ENCODE assay signal across 19 cellular contexts in the genomic region with DNA sequence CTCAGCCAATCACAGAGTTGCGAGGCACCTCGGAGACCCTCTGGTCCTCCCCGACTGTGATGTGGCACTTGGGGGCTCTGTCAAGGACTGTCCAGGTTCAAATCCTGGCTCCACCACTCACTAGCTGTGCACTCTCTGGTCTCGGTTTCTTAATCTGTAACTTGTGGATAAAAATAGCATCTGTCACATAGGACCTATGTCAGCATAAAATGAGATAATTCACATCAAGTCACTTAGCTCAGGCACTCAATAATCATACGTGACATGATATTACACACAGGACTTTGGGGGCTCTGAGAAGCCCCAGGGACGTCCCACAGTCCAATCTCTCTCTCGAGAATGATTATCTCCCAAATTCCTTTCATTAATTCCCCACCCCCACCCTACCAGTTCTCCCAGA.
"Had no signal": no experiment of that assay in that cellular context is flagged by ENCODE, and none has a peak within 500 bp of the region (broad histone marks: within the 10 kb centered on the region; RNA-seq: fewer than 3 reads in every experiment).

No MANE protein-coding gene starts in this region.

- H3K4me1 ChIP-seq: left lung, spleen, upper lobe of left lung had no signal

- H3K4me3 ChIP-seq: left lung, pancreas, spleen, upper lobe of left lung had no signal

- H3K36me3 ChIP-seq: left lung, neutrophil, pancreas, spleen, upper lobe of left lung had no signal

- ATAC-seq: activated CD4-positive, CD25-positive, alpha-beta regulatory T cell treated with anti-CD3 and anti-CD28 coated beads, Interleukin-2, amount 50 U/mL, for 24 hours; activated T-cell treated with anti-CD3 and anti-CD28 coated beads, Interleukin-2, amount 50 U/mL, for 72 hours; left lung; pancreas had no signal

- H3K27me3 ChIP-seq: left lung, neutrophil, pancreas, spleen, upper lobe of left lung had no signal

- H3K9me3 ChIP-seq: left lung, neutrophil, pancreas, SK-N-SH, spleen, upper lobe of left lung had no signal

- H3K27ac ChIP-seq: left lung, neutrophil, pancreas, spleen, upper lobe of left lung had no signal

- DNase-seq: activated CD4-positive, alpha-beta memory T cell treated with anti-CD3 and anti-CD28 coated beads, Interleukin-2, amount 10 ng/mL, durations not matched to agents 7 days and 5 days; activated CD4-positive, alpha-beta T cell treated with anti-CD3 and anti-CD28 coated beads, Interleukin-2, amount 10 ng/mL, durations not matched to agents 24 days and 14 days; activated effector memory CD4-positive, alpha-beta T cell treated with Interleukin-2 at 50 U/mL for 16 hours; activated naive CD4-positive, alpha-beta T cell treated with anti-CD3 and anti-CD28 coated beads for 36 hours; activated naive CD8-positive, alpha-beta T cell treated with anti-CD3 and anti-CD28 coated beads, Interleukin-2, amount 10 ng/mL, durations not matched to agents 7 days and 5 days; activated T-cell treated with anti-CD3 and anti-CD28 coated beads, Interleukin-2, amount 50 U/mL, for 72 hours; amygdala; cerebellar nuclear complex; cortex of kidney; endodermal cell; left lung; pancreas; SK-N-SH; spleen; stimulated activated CD4-positive, alpha-beta T cell treated with anti-CD3 and anti-CD28 coated beads, Interleukin-4, amount 100 ng/mL, for 1 hour; stimulated activated naive CD4-positive, alpha-beta T cell treated with Interleukin-2 at 50 U/mL for 16 hours; upper lobe of left lung had no signal
